Comparison of ENCODE assay signal across 8 cellular contexts in the genomic region with DNA sequence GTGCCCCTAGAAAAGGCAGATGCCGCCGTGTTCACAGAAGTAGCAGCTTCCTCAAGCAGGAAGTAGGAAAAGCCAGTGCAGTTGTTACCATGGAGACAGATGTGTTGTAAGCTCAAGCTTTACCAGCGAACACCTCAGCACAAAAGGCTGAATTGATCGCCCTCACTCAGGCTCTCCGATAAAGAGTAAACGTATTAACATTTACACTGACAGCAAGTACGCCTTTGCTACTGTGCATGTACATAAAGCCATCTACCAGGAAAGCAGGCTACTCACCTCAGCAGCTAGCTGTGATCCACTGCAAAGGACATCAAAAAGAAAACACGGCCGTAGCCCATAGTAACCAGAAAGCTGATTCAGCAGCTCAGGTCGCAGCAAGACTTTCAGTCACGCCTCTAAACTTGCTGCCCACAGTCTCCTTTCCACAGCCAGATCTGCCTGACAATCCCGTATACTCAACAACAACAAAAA.
DNase-seq lines count a peak whose midpoint lies in the region; ATAC-seq and TF ChIP-seq lines count a peak whose summit lies in the region.
"Not testable (repeated sequence)": the region's sequence is repeated elsewhere in the genome, so short reads cannot be mapped to it uniquely, and the experiment has no call there.

No MANE protein-coding gene starts in this region.

- not testable (repeated sequence) for H3K36me3 ChIP-seq in psoas muscle (ENCODE audit: insufficient read depth in 1 of 2, low read depth in 1 of 2)

- H3K27ac ChIP-seq in psoas muscle: not testable (repeated sequence)

- BruUV-seq in Calu3 (replicated peaks; lab: Mats Ljungman, UMichigan): not testable (repeated sequence)

- H3K27me3 ChIP-seq in psoas muscle (ENCODE audit: insufficient read depth in 3 of 3, low read length in 2 of 3): not testable (repeated sequence)

- not testable (repeated sequence) for H3K9me3 Mint-ChIP-seq in Calu3 (ENCODE audit: low read depth, unreplicated experiment); activated T-helper 1 cell treated with anti-CD3 and anti-CD28 coated beads, Interleukin-12 subunit alpha, Interleukin-12 subunit beta, Interleukin-2, Interleukin-4 antibody, amounts not matched to agents 30 ng/mL and 10 ng/mL and 1 ng/mL, durations not matched to agents 14 hours and 24 hours and 36 hours; dendritic cell treated with granulocyte-macrophage colony-stimulating factor and Interleukin-4, amounts not matched to agents 40 ng/mL and 50 ng/mL, for 4 days; stimulated activated memory B cell treated with anti-CD40 and anti-IgM and Interleukin-4, amounts not matched to agents 10 μg/mL and 1 μg/mL and 100 μg/mL, for 72 hours

- not testable (repeated sequence) for H3K4me3 ChIP-seq in NB4 (ENCODE audit: low read depth, low read length)
- H3K4me3 ChIP-seq in psoas muscle: peak overlapping the region; percentile 25

- H3K27me3 Mint-ChIP-seq in Calu3 (ENCODE audit: unreplicated experiment); activated T-helper 1 cell treated with anti-CD3 and anti-CD28 coated beads, Interleukin-12 subunit alpha, Interleukin-12 subunit beta, Interleukin-2, Interleukin-4 antibody, amounts not matched to agents 30 ng/mL and 10 ng/mL and 1 ng/mL, durations not matched to agents 14 hours and 24 hours and 36 hours (ENCODE audit: insufficient read depth); stimulated activated memory B cell treated with anti-CD40 and anti-IgM and Interleukin-4, amounts not matched to agents 10 μg/mL and 1 μg/mL and 100 μg/mL, for 72 hours: not testable (repeated sequence)
- H3K27me3 Mint-ChIP-seq in dendritic cell treated with granulocyte-macrophage colony-stimulating factor and Interleukin-4, amounts not matched to agents 40 ng/mL and 50 ng/mL, for 4 days: peaks cover 11% of the 10 kb centered on the region

- intact Hi-C loops in Calu3 (cut with micrococcal nuclease; ENCODE audit: unreplicated experiment); dendritic cell treated with granulocyte-macrophage colony-stimulating factor and Interleukin-4, amounts not matched to agents 40 ng/mL and 50 ng/mL, for 4 days (cut with micrococcal nuclease); psoas muscle (cut with DNase I): not testable (repeated sequence)
- intact Hi-C loops in activated T-helper 1 cell treated with anti-CD3 and anti-CD28 coated beads, Interleukin-12 subunit alpha, Interleukin-12 subunit beta, Interleukin-2, Interleukin-4 antibody, amounts not matched to agents 30 ng/mL and 10 ng/mL and 1 ng/mL, durations not matched to agents 14 hours and 24 hours and 36 hours (cut with micrococcal nuclease): loop anchor here (2.0 to 10.0 kb wide), 3 partner anchors 71 to 511 kb away; partner anchors contain the start of gene WDR1

- CTCF ChIA-PET in Calu3 (lab: Charles Lee): interaction anchor here (0.6 kb wide), 1 partner anchor 84 kb away, joined by 4 read pairs; no protein-coding TSS in a partner anchor

- not testable (repeated sequence) for H3K36me3 Mint-ChIP-seq in Calu3 (ENCODE audit: insufficient read depth, unreplicated experiment); activated T-helper 1 cell treated with anti-CD3 and anti-CD28 coated beads, Interleukin-12 subunit alpha, Interleukin-12 subunit beta, Interleukin-2, Interleukin-4 antibody, amounts not matched to agents 30 ng/mL and 10 ng/mL and 1 ng/mL, durations not matched to agents 14 hours and 24 hours and 36 hours (ENCODE audit: low read depth); dendritic cell treated with granulocyte-macrophage colony-stimulating factor and Interleukin-4, amounts not matched to agents 40 ng/mL and 50 ng/mL, for 4 days (ENCODE audit: low read depth); stimulated activated memory B cell treated with anti-CD40 and anti-IgM and Interleukin-4, amounts not matched to agents 10 μg/mL and 1 μg/mL and 100 μg/mL, for 72 hours

- TF ChIP-seq POLR2A in NB4 (IDR thresholded peaks at IDR 0.05; ENCODE audit: extremely low read depth, insufficient read length): not testable (repeated sequence)

- not testable (repeated sequence) for TF ChIP-seq CTCF in Calu3 (IDR thresholded peaks at IDR 0.05; ENCODE audit: unreplicated experiment); NB4 (IDR thresholded peaks at IDR 0.05; ENCODE audit: low read depth, low read length); psoas muscle (IDR thresholded peaks at IDR 0.05)

- not testable (repeated sequence) for ATAC-seq in psoas muscle; stimulated activated memory B cell treated with anti-CD40 and anti-IgM and Interleukin-4, amounts not matched to agents 10 μg/mL and 1 μg/mL and 100 μg/mL, for 72 hours

- not testable (repeated sequence) for H3K4me1 ChIP-seq in psoas muscle

- DNase-seq in Calu3 (peak; percentile 24), NB4 (ENCODE audit: low read depth) (peak; percentile 48), T-helper 22 cell (ENCODE audit: low read depth) (peak; percentile 20), islet precursor cell (peak; percentile 56)
- peak; percentile 44 for DNase-seq in activated T-helper 1 cell treated with anti-CD3 and anti-CD28 coated beads, Interleukin-12 subunit alpha, Interleukin-12 subunit beta, Interleukin-2, Interleukin-4 antibody, amounts not matched to agents 30 ng/mL and 10 ng/mL and 1 ng/mL, durations not matched to agents 14 hours and 24 hours and 36 hours (ENCODE audit: low spot score)
- DNase-seq in psoas muscle: not testable (repeated sequence)

- 21 to 27% (median 21%) methylated on average over 12 of the region's 12 CpGs for WGBS in psoas muscle, 3 donors

- H3K4me1 Mint-ChIP-seq in Calu3 (ENCODE audit: low read depth, unreplicated experiment); stimulated activated memory B cell treated with anti-CD40 and anti-IgM and Interleukin-4, amounts not matched to agents 10 μg/mL and 1 μg/mL and 100 μg/mL, for 72 hours: not testable (repeated sequence)
- H3K4me1 Mint-ChIP-seq in activated T-helper 1 cell treated with anti-CD3 and anti-CD28 coated beads, Interleukin-12 subunit alpha, Interleukin-12 subunit beta, Interleukin-2, Interleukin-4 antibody, amounts not matched to agents 30 ng/mL and 10 ng/mL and 1 ng/mL, durations not matched to agents 14 hours and 24 hours and 36 hours (ENCODE audit: low read depth): peaks cover 54% of the 10 kb centered on the region
- peaks cover 14% of the 10 kb centered on the region for H3K4me1 Mint-ChIP-seq in dendritic cell treated with granulocyte-macrophage colony-stimulating factor and Interleukin-4, amounts not matched to agents 40 ng/mL and 50 ng/mL, for 4 days (ENCODE audit: low read depth)

- H3K4me3 Mint-ChIP-seq in Calu3 (ENCODE audit: low read depth, unreplicated experiment): peak overlapping the region; percentile 45
- H3K4me3 Mint-ChIP-seq in activated T-helper 1 cell treated with anti-CD3 and anti-CD28 coated beads, Interleukin-12 subunit alpha, Interleukin-12 subunit beta, Interleukin-2, Interleukin-4 antibody, amounts not matched to agents 30 ng/mL and 10 ng/mL and 1 ng/mL, durations not matched to agents 14 hours and 24 hours and 36 hours: peak overlapping the region; percentile 85
- peak overlapping the region; percentile 10 for H3K4me3 Mint-ChIP-seq in dendritic cell treated with granulocyte-macrophage colony-stimulating factor and Interleukin-4, amounts not matched to agents 40 ng/mL and 50 ng/mL, for 4 days
- H3K4me3 Mint-ChIP-seq in stimulated activated memory B cell treated with anti-CD40 and anti-IgM and Interleukin-4, amounts not matched to agents 10 μg/mL and 1 μg/mL and 100 μg/mL, for 72 hours: peak overlapping the region; percentile 64

- not testable (repeated sequence) for H3K9me3 ChIP-seq in psoas muscle

- not testable (repeated sequence) for H3K27ac Mint-ChIP-seq in Calu3 (ENCODE audit: unreplicated experiment); dendritic cell treated with granulocyte-macrophage colony-stimulating factor and Interleukin-4, amounts not matched to agents 40 ng/mL and 50 ng/mL, for 4 days
- H3K27ac Mint-ChIP-seq in activated T-helper 1 cell treated with anti-CD3 and anti-CD28 coated beads, Interleukin-12 subunit alpha, Interleukin-12 subunit beta, Interleukin-2, Interleukin-4 antibody, amounts not matched to agents 30 ng/mL and 10 ng/mL and 1 ng/mL, durations not matched to agents 14 hours and 24 hours and 36 hours: peak overlapping the region; percentile 98
- peak overlapping the region; percentile 50 for H3K27ac Mint-ChIP-seq in stimulated activated memory B cell treated with anti-CD40 and anti-IgM and Interleukin-4, amounts not matched to agents 10 μg/mL and 1 μg/mL and 100 μg/mL, for 72 hours

Comparison
In these comparisons a context has a peak if more than half of its experiments do, and no peak if none do; other contexts are left out.
1. H3K4me3 Mint-ChIP-seq: peak in every context shown above with its lines; median percentile 85 in activated T-helper 1 cell treated with anti-CD3 and anti-CD28 coated beads, Interleukin-12 subunit alpha, Interleukin-12 subunit beta, Interleukin-2, Interleukin-4 antibody, amounts not matched to agents 30 ng/mL and 10 ng/mL and 1 ng/mL, durations not matched to agents 14 hours and 24 hours and 36 hours; 64 in stimulated activated memory B cell treated with anti-CD40 and anti-IgM and Interleukin-4, amounts not matched to agents 10 μg/mL and 1 μg/mL and 100 μg/mL, for 72 hours; 45 in Calu3; 10 in dendritic cell treated with granulocyte-macrophage colony-stimulating factor and Interleukin-4, amounts not matched to agents 40 ng/mL and 50 ng/mL, for 4 days.